In genomic region chr1:205354259-205354904, GRCh38 we compare ENCODE assay signal across 8 cellular contexts. TPM values are rescaled to one million over a fixed set of nuclear protein-coding genes. Genes with fewer than 3 reads are reported as not detected.
A peak's percentile ranks its signal among the peaks of the same experiment; 100 is the strongest.
DNase-seq lines count a peak whose midpoint lies in the region; ATAC-seq, FAIRE-seq and TF ChIP-seq lines count a peak whose summit lies in the region.

No MANE protein-coding gene starts in this region.

- WGBS in body of pancreas, 2 donors, result 13 to 33% methylated on average over 3 of the region's 3 CpGs

- H3K27ac ChIP-seq in body of pancreas (peak overlapping the region in 1 of 4 donors; percentile 17), kidney (ENCODE audit: low read depth in 2 of 2, low read length in 2 of 2) (no peak overlapping the region)

- H3K4me3 ChIP-seq in body of pancreas (no peak overlapping the region), kidney (ENCODE audit: low read length in 2 of 2) (no peak overlapping the region)

- H3K9ac ChIP-seq in kidney (ENCODE audit: low read length in 2 of 2), result no peak overlapping the region

- H3K4me1 ChIP-seq in body of pancreas, result peaks cover 21% of the 10 kb centered on the region
- H3K4me1 ChIP-seq in kidney (ENCODE audit: control insufficient read depth in 1 of 2, insufficient read depth in 1 of 2, low read depth in 1 of 2, low read length in 2 of 2), result peaks cover 0 to 2% of the 10 kb centered on the region in 2 donors

- H3K36me3 ChIP-seq in body of pancreas (replicated peaks in 1 of 2; ENCODE audit: insufficient read depth in 1 of 2, low read depth in 2 of 2) (no peaks in the 10 kb centered on the region), kidney (ENCODE audit: control insufficient read depth in 1 of 2, insufficient read depth in 2 of 2, low read length in 2 of 2) (no peaks in the 10 kb centered on the region)

- no peaks in the 10 kb centered on the region for H3K27me3 ChIP-seq in body of pancreas

- TF ChIP-seq CTCF in GM12801 (IDR thresholded peaks at IDR 0.05; ENCODE audit: extremely low read depth, insufficient read length) (peak; percentile 49), body of pancreas (IDR thresholded peaks at IDR 0.05) (peak; percentile 60 to 79 (median 78)), kidney (IDR thresholded peaks at IDR 0.05; ENCODE audit: borderline replicate concordance, extremely low read depth, insufficient read depth) (peak; percentile 72)

- TF ChIP-seq POLR2A in body of pancreas (IDR thresholded peaks at IDR 0.05), result no peak

- H3K9me3 ChIP-seq in body of pancreas (no peaks in the 10 kb centered on the region), kidney (ENCODE audit: control insufficient read depth in 1 of 2, low read length in 2 of 2) (no peaks in the 10 kb centered on the region)

- intact Hi-C loops in body of pancreas (cut with DNase I), result no loop called here
- intact Hi-C loops in kidney (cut with DNase I), result no loop called here

- ATAC-seq in body of pancreas, result peak; percentile 66
- ATAC-seq in HG03159 (IDR thresholded peaks at IDR 0.05; ENCODE audit: unreplicated experiment), result no peak
- no peak for ATAC-seq in HG03457 (IDR thresholded peaks at IDR 0.05; ENCODE audit: unreplicated experiment)

- peak; percentile 94 for FAIRE-seq in TTC549 (lab: Jason Lieb, UNC)
- FAIRE-seq in kidney (lab: Jason Lieb, UNC), result no peak

- peak; percentile 70 for DNase-seq in NCI-H1694 (lab: John Stamatoyannopoulos, UW)
- peak; percentile 68 to 81 (median 75) for DNase-seq in body of pancreas
- DNase-seq in kidney, result no peak
- DNase-seq in stimulated activated CD4-positive, alpha-beta T cell treated with anti-CD3 and anti-CD28 coated beads, Interleukin-4, amount 100 ng/mL, for 24 hours, result peak; percentile 73

RNA-seq across cellular contexts. Expression of gene KLHDC8A, which starts 2.3 kb away (rescaled TPM):
- total RNA-seq in body of pancreas (1 to 10 TPM in 1 of 2 donors, under 1 TPM in 1; 0.78 to 8.6 TPM), kidney (not detected)
- not detected for polyA plus RNA-seq in kidney (ENCODE audit: insufficient read depth, low read depth, low replicate concordance)

RNA-seq across cellular contexts. Expression of gene NUAK2, which starts 32.8 kb away (rescaled TPM):
- total RNA-seq in body of pancreas (10 to 100 TPM; 11.2 to 20.8 TPM), kidney (19.4 TPM)
- 15.1 TPM for polyA plus RNA-seq in kidney (ENCODE audit: insufficient read depth, low read depth, low replicate concordance)
